Comparison of ENCODE assay signal across 10 cellular contexts in genomic region chr6:16713597-16713996, GRCh38. TPM values are rescaled to one million over a fixed set of nuclear protein-coding genes. Genes with fewer than 3 reads are reported as not detected.
DNase-seq lines count a peak whose midpoint lies in the region; ATAC-seq and TF ChIP-seq lines count a peak whose summit lies in the region.
"Had no signal": no experiment of that assay in that cellular context is flagged by ENCODE, and none has a peak within 500 bp of the region (broad histone marks: within the 10 kb centered on the region; RNA-seq: fewer than 3 reads in every experiment).

No MANE protein-coding gene starts in this region.

- intact Hi-C loops in adrenal gland (cut with DNase I) = no loop called here
- intact Hi-C loops in lower lobe of right lung (cut with DNase I) = no loop called here
- intact Hi-C loops in tibial artery (cut with DNase I; ENCODE audit: low total_unique reads) = no loop called here

- peaks cover 24 to 32% of the 10 kb centered on the region in 2 donors for H3K4me1 ChIP-seq in adrenal gland (replicated peaks in 1 of 2)
- peaks cover 30% of the 10 kb centered on the region for H3K4me1 ChIP-seq in lower lobe of right lung
- peaks cover 0 to 59% (median 24%) of the 10 kb centered on the region in 4 donors for H3K4me1 ChIP-seq in tibial artery

- no peak for TF ChIP-seq POLR2A in adrenal gland (IDR thresholded peaks at IDR 0.05)

- no peaks in the 10 kb centered on the region for H3K27me3 Mint-ChIP-seq in activated naive CD4-positive, alpha-beta T cell treated with anti-CD3 and anti-CD28 coated beads, Interleukin-2, amount 50 U/mL, for 24 hours

- no peaks in the 10 kb centered on the region for H3K36me3 ChIP-seq in adrenal gland (replicated peaks in 1 of 2)
- no peaks in the 10 kb centered on the region for H3K36me3 ChIP-seq in lower lobe of right lung
- no peaks in the 10 kb centered on the region for H3K36me3 ChIP-seq in tibial artery

- TF ChIP-seq CTCF in adrenal gland (IDR thresholded peaks at IDR 0.05) = no peak
- no peak for TF ChIP-seq CTCF in lower lobe of right lung (IDR thresholded peaks at IDR 0.05)
- no peak for TF ChIP-seq CTCF in tibial artery (IDR thresholded peaks at IDR 0.05)

- 86 to 93% (median 91%) methylated on average over 8 to 9 of the region's 9 CpGs for WGBS in adrenal gland, 4 donors

- no peak for ATAC-seq in lower lobe of right lung
- no peak for ATAC-seq in HG02852 (IDR thresholded peaks at IDR 0.05; ENCODE audit: unreplicated experiment)

- H3K4me3 ChIP-seq in adrenal gland (no peak overlapping the region), lower lobe of right lung (no peak overlapping the region), tibial artery (no peak overlapping the region)

- peak overlapping the region; percentile 49 to 88 (median 79) for H3K27ac ChIP-seq in adrenal gland
- H3K27ac ChIP-seq in lower lobe of right lung = peak overlapping the region; percentile 76
- H3K27ac ChIP-seq in tibial artery = peak overlapping the region; percentile 67 to 74

- peak overlapping the region; percentile 96 for H3K27ac Mint-ChIP-seq in activated naive CD4-positive, alpha-beta T cell treated with anti-CD3 and anti-CD28 coated beads, Interleukin-2, amount 50 U/mL, for 24 hours

- no peaks in the 10 kb centered on the region for H3K9me3 Mint-ChIP-seq in activated naive CD4-positive, alpha-beta T cell treated with anti-CD3 and anti-CD28 coated beads, Interleukin-2, amount 50 U/mL, for 24 hours
- H3K9me3 Mint-ChIP-seq: activated naive CD4-positive, alpha-beta T cell treated with anti-CD3 and anti-CD28 coated beads, Interleukin-2, amount 50 U/mL, for 72 hours had no signal

- peaks cover 8% of the 10 kb centered on the region for H3K36me3 Mint-ChIP-seq in activated naive CD4-positive, alpha-beta T cell treated with anti-CD3 and anti-CD28 coated beads, Interleukin-2, amount 50 U/mL, for 24 hours

- no peaks in the 10 kb centered on the region for H3K9me3 ChIP-seq in adrenal gland (replicated peaks in 1 of 3)
- no peaks in the 10 kb centered on the region for H3K9me3 ChIP-seq in lower lobe of right lung
- no peaks in the 10 kb centered on the region for H3K9me3 ChIP-seq in tibial artery

- peaks cover 49% of the 10 kb centered on the region for H3K4me1 Mint-ChIP-seq in activated naive CD4-positive, alpha-beta T cell treated with anti-CD3 and anti-CD28 coated beads, Interleukin-2, amount 50 U/mL, for 24 hours

- peak overlapping the region; percentile 63 for H3K4me3 Mint-ChIP-seq in activated naive CD4-positive, alpha-beta T cell treated with anti-CD3 and anti-CD28 coated beads, Interleukin-2, amount 50 U/mL, for 24 hours

- DNase-seq in activated naive CD4-positive, alpha-beta T cell (lab: John Stamatoyannopoulos, UW) = no peak
- DNase-seq in adrenal gland (peak in 1 of 7 donors; percentile 60), lower lobe of right lung (no peak), tibial artery (no peak), NCI-H2029 treated with DMSO at 0.1 percent for 48 hours (lab: John Stamatoyannopoulos, UW) (no peak), NCI-H510A (lab: John Stamatoyannopoulos, UW) (no peak)
- DNase-seq: NCI-H526 had no signal

- H3K27me3 ChIP-seq in adrenal gland (no peaks in the 10 kb centered on the region), lower lobe of right lung (ENCODE audit: low read depth) (no peaks in the 10 kb centered on the region), tibial artery (no peaks in the 10 kb centered on the region)

RNA-seq across cellular contexts. Expression of gene ATXN1, which starts 47.7 kb away (rescaled TPM):
- total RNA-seq in adrenal gland = 10 to 100 TPM; 19.1 to 51.3 (median 34.5) TPM
- 10 to 100 TPM in 1 of 3 donors, 1 to 10 TPM in 2; 3.4 to 10.7 (median 5.2) TPM for polyA plus RNA-seq in adrenal gland
- 75.9 TPM for total RNA-seq in lower lobe of right lung
